9 cellular contexts compared by ENCODE assay signal in the genomic region with DNA sequence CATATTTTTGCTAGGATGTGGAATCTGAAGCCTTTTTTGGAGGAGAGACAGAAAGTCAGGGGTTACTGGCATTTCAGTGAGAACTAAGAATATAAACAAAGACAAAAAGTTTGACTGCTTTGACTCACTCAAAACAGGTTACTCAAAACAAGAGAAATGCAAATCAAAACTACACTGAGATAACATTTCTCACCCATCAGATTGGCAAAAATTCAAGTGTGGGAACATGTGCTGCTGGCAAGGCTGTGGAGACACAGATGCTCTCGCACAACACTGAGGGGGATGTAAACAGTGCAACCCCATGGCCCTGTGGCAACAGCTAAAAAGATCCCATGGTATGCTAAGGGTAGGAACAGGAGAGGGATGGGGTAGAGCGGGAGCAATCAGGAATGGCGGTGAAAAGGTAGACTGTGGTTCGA.
DNase-seq lines count a peak whose midpoint lies in the region; ATAC-seq and TF ChIP-seq lines count a peak whose summit lies in the region.
"Had no signal": no experiment of that assay in that cellular context is flagged by ENCODE, and none has a peak within 500 bp of the region (broad histone marks: within the 10 kb centered on the region; RNA-seq: fewer than 3 reads in every experiment).

No MANE protein-coding gene starts in this region.

- no peak overlapping the region for H3K27ac ChIP-seq in left lung

- intact Hi-C loops in left lung (cut with DNase I): no loop called here

- H3K36me3 ChIP-seq in left lung: no peaks in the 10 kb centered on the region

- no peaks in the 10 kb centered on the region for H3K9me3 ChIP-seq in left lung

- ATAC-seq in GM18505 (IDR thresholded peaks at IDR 0.05; ENCODE audit: unreplicated experiment) (peak; percentile 61), GM21447 (IDR thresholded peaks at IDR 0.05; ENCODE audit: unreplicated experiment) (peak; percentile 79), HG03469 (IDR thresholded peaks at IDR 0.05; ENCODE audit: unreplicated experiment) (peak; percentile 75), left lung (no peak)
- ATAC-seq: sciatic nerve had no signal

- H3K4me3 ChIP-seq in foreskin fibroblast (ENCODE audit: low read depth in 1 of 2, low read length in 2 of 2): peak overlapping the region in 1 of 2 donors; percentile 19
- no peak overlapping the region for H3K4me3 ChIP-seq in left lung

- no peak for TF ChIP-seq CTCF in foreskin fibroblast (IDR thresholded peaks at IDR 0.05; ENCODE audit: low read depth, low read length)
- no peak for TF ChIP-seq CTCF in left lung (IDR thresholded peaks at IDR 0.05)

- H3K4me1 ChIP-seq in left lung: peaks cover 3 to 22% of the 10 kb centered on the region in 2 donors

- H3K27me3 ChIP-seq in left lung: no peaks in the 10 kb centered on the region

- no peak for TF ChIP-seq POLR2A in GM18505 (IDR thresholded peaks at IDR 0.05; ENCODE audit: borderline replicate concordance, extremely low read depth, insufficient read depth, insufficient read length)

- DNase-seq in foreskin fibroblast (peak; percentile 23 to 56), left lung (no peak), mesenteric fat pad (ENCODE audit: low spot score) (no peak), NCI-H1105 treated with DMSO at 0.1 percent for 48 hours (lab: John Stamatoyannopoulos, UW) (no peak), NCI-H774 (lab: John Stamatoyannopoulos, UW) (no peak)

Comparison
In these comparisons a context has a peak if more than half of its experiments do, and no peak if none do; other contexts are left out.
1. DNase-seq: peak in foreskin fibroblast (2 of 2); none in left lung (0 of 2), mesenteric fat pad (single experiment), NCI-H1105 treated with DMSO at 0.1 percent for 48 hours (single experiment) and NCI-H774 (single experiment).